In genomic region chr1:110765640-110766335, GRCh38 we compare ENCODE assay signal across 8 cellular contexts.
DNase-seq lines count a peak whose midpoint lies in the region; ATAC-seq and FAIRE-seq lines count a peak whose summit lies in the region.

No MANE protein-coding gene starts in this region.

- intact Hi-C loops in left ventricle myocardium superior (cut with micrococcal nuclease): loop anchor here (5.0 kb wide), 1 partner anchor 133 kb away; no protein-coding TSS in a partner anchor

- no peak overlapping the region for H3K4me2 ChIP-seq in Karpas-422 (ENCODE audit: low read depth, low read length, poor library complexity, severe bottlenecking)

- no peaks in the 10 kb centered on the region for H3K36me3 ChIP-seq in Karpas-422 (ENCODE audit: insufficient read depth, low read length)

- H3K9me2 ChIP-seq in Karpas-422 (replicated peaks; ENCODE audit: insufficient read depth, low read length): no peaks in the 10 kb centered on the region

- FAIRE-seq in RCC 7860 (lab: Jason Lieb, UNC): peak; percentile 67

- no peaks in the 10 kb centered on the region for H4K20me1 ChIP-seq in Karpas-422 (ENCODE audit: insufficient read depth, low read depth, low read length)

- H3K4me3 ChIP-seq in Karpas-422 (ENCODE audit: low read length): no peak overlapping the region

- H3K27me3 ChIP-seq in Karpas-422 (ENCODE audit: low read length): no peaks in the 10 kb centered on the region

- ATAC-seq in left ventricle myocardium superior (peak; percentile 68), HG03378 (IDR thresholded peaks at IDR 0.05; ENCODE audit: unreplicated experiment) (no peak), HG02588 (IDR thresholded peaks at IDR 0.05; ENCODE audit: unreplicated experiment) (no peak)

- H3K9me3 ChIP-seq in Karpas-422 (ENCODE audit: low read length): no peaks in the 10 kb centered on the region

- no peak overlapping the region for H3K27ac ChIP-seq in Karpas-422 (ENCODE audit: low read length)

- peak; percentile 74 for DNase-seq in Daoy (ENCODE audit: low read depth)
- DNase-seq in Karpas-422: peak; percentile 79
- DNase-seq in RCC 7860 (ENCODE audit: low spot score): peak; percentile 25
- DNase-seq in activated naive CD8-positive, alpha-beta T cell treated with anti-CD3 and anti-CD28 coated beads, Interleukin-2, amount 50 U/mL, for 16 hours (ENCODE audit: low read depth, low spot score): peak; percentile 9
- DNase-seq in left ventricle myocardium superior: no peak
- peak; percentile 26 for DNase-seq in stimulated activated CD4-positive, alpha-beta T cell treated with anti-CD3 and anti-CD28 coated beads, Interleukin-12 subunit alpha, Interleukin-12 subunit beta, amount 100 ng/mL, for 4 hours

- no peak overlapping the region for H2AFZ ChIP-seq in Karpas-422 (ENCODE audit: low read length)

- H3K9ac ChIP-seq in Karpas-422 (ENCODE audit: low read length): no peak overlapping the region

- H3K79me2 ChIP-seq in Karpas-422 (ENCODE audit: low read length): no peaks in the 10 kb centered on the region

- H3K4me1 ChIP-seq in Karpas-422 (ENCODE audit: low read length): no peaks in the 10 kb centered on the region
